In genomic region chr16:75260856-75261589, GRCh38 we compare ENCODE assay signal across 21 cellular contexts. TPM values are rescaled to one million over a fixed set of nuclear protein-coding genes. Genes with fewer than 3 reads are reported as not detected.
DNase-seq lines count a peak whose midpoint lies in the region; ATAC-seq and TF ChIP-seq lines count a peak whose summit lies in the region.
"Had no signal": no experiment of that assay in that cellular context is flagged by ENCODE, and none has a peak within 500 bp of the region (broad histone marks: within the 10 kb centered on the region; RNA-seq: fewer than 3 reads in every experiment).

No MANE protein-coding gene starts in this region.

- no peak for ATAC-seq in left cardiac atrium
- no peak for ATAC-seq in HG02973 (IDR thresholded peaks at IDR 0.05; ENCODE audit: unreplicated experiment)
- no peak for ATAC-seq in GM19455 (IDR thresholded peaks at IDR 0.05; ENCODE audit: unreplicated experiment)
- ATAC-seq: A549 had no signal

- no peaks in the 10 kb centered on the region for H3K27me3 Mint-ChIP-seq in mesothelial cell of epicardium (ENCODE audit: low read depth)

- DNase-seq in left ventricle myocardium inferior (no peak), left cardiac atrium (no peak), cerebellum (ENCODE audit: low spot score) (peak; percentile 10), mesothelial cell of epicardium (ENCODE audit: low spot score in 2 of 2, unreplicated experiment in 2 of 2) (no peak), tibial artery (no peak), dermis blood vessel endothelial cell (no peak)
- DNase-seq: activated CD4-positive, alpha-beta T cell treated with anti-CD3 and anti-CD28 coated beads for 1 hour; activated naive CD4-positive, alpha-beta T cell; DMS53; hippocampal formation; Karpas-422; posterior cingulate gyrus; SJCRH30; stimulated activated naive CD4-positive, alpha-beta T cell; T-helper 9 cell had no signal

- H3K4me1 ChIP-seq in left ventricle myocardium inferior (peaks cover 96% of the 10 kb centered on the region), tibial artery (peaks cover 5 to 87% (median 68%) of the 10 kb centered on the region in 4 donors)

- H3K27me3 ChIP-seq in left ventricle myocardium inferior (ENCODE audit: low read depth) (no peaks in the 10 kb centered on the region), tibial artery (no peaks in the 10 kb centered on the region)
- H3K27me3 ChIP-seq: SJCRH30 had no signal

- H3K9me3 ChIP-seq in left ventricle myocardium inferior (replicated peaks) (no peaks in the 10 kb centered on the region), tibial artery (no peaks in the 10 kb centered on the region)
- H3K9me3 ChIP-seq: A549, SJCRH30 had no signal

- H3K9me3 Mint-ChIP-seq in mesothelial cell of epicardium: no peaks in the 10 kb centered on the region

- intact Hi-C loops in left ventricle myocardium inferior (cut with micrococcal nuclease): no loop called here
- intact Hi-C loops in left cardiac atrium (cut with DNase I): no loop called here
- intact Hi-C loops in tibial artery (cut with DNase I; ENCODE audit: low total_unique reads): no loop called here

- peaks cover 65% of the 10 kb centered on the region for H3K4me1 Mint-ChIP-seq in mesothelial cell of epicardium

- no peaks in the 10 kb centered on the region for H3K36me3 ChIP-seq in left ventricle myocardium inferior
- no peaks in the 10 kb centered on the region for H3K36me3 ChIP-seq in tibial artery
- H3K36me3 ChIP-seq: SJCRH30 had no signal

- H3K4me3 ChIP-seq in left ventricle myocardium inferior (no peak overlapping the region), tibial artery (no peak overlapping the region)
- H3K4me3 ChIP-seq: A549, SJCRH30 had no signal

- peak overlapping the region; percentile 67 for H3K27ac Mint-ChIP-seq in mesothelial cell of epicardium

- no peaks in the 10 kb centered on the region for H3K36me3 Mint-ChIP-seq in mesothelial cell of epicardium
- H3K36me3 Mint-ChIP-seq: CD14-positive monocyte had no signal

- H3K4me3 Mint-ChIP-seq in mesothelial cell of epicardium: no peak overlapping the region

- H3K27ac ChIP-seq in left ventricle myocardium inferior (replicated peaks) (peak overlapping the region; percentile 98), tibial artery (peak overlapping the region; percentile 95 to 96)
- H3K27ac ChIP-seq: HL-60, SJCRH30 had no signal

- TF ChIP-seq CTCF in left ventricle myocardium inferior (IDR thresholded peaks at IDR 0.05; ENCODE audit: borderline replicate concordance): no peak
- TF ChIP-seq CTCF in mesothelial cell of epicardium (IDR thresholded peaks at IDR 0.05; ENCODE audit: unreplicated experiment): no peak
- TF ChIP-seq CTCF in tibial artery (IDR thresholded peaks at IDR 0.05): no peak

RNA-seq across cellular contexts. Expression of gene BCAR1, which starts 9.6 kb away (rescaled TPM):
- 82.8 TPM for total RNA-seq in left ventricle myocardium inferior
- 10 to 100 TPM; 46.5 to 65.9 TPM for total RNA-seq in left cardiac atrium
- total RNA-seq in cerebellum: 24.5 TPM
- 87.3 to 95.9 TPM (median 95.1 TPM) in 3 replicates for total RNA-seq in mesothelial cell of epicardium
- 141 and 300 TPM in 2 replicates for total RNA-seq in dermis blood vessel endothelial cell

RNA-seq across cellular contexts. Expression of gene CTRB1, which starts 42.2 kb away (rescaled TPM):
- not detected for total RNA-seq in left ventricle myocardium inferior
- 1 to 10 TPM in 1 of 2 donors, under 1 TPM in 1; 0.39 to 1.4 TPM for total RNA-seq in left cardiac atrium
- not detected for total RNA-seq in cerebellum
- not detected in 3 replicates for total RNA-seq in mesothelial cell of epicardium
- not detected in 2 replicates for total RNA-seq in dermis blood vessel endothelial cell
- total RNA-seq: SJCRH30, urinary bladder had no signal

RNA-seq across cellular contexts. Expression of gene CTRB2, which starts 54.1 kb away (rescaled TPM):
- total RNA-seq in left ventricle myocardium inferior (not detected), left cardiac atrium (not detected), cerebellum (not detected), mesothelial cell of epicardium (not detected in 3 replicates), dermis blood vessel endothelial cell (not detected in 2 replicates)
- total RNA-seq: SJCRH30, urinary bladder had no signal
